11 cellular contexts compared by ENCODE assay signal in genomic region chrX:23883737-23884354, GRCh38. TPM values are rescaled to one million over a fixed set of nuclear protein-coding genes. Genes with fewer than 3 reads are reported as not detected.
DNase-seq lines count a peak whose midpoint lies in the region; ATAC-seq and TF ChIP-seq lines count a peak whose summit lies in the region.
"Had no signal": no experiment of that assay in that cellular context is flagged by ENCODE, and none has a peak within 500 bp of the region (broad histone marks: within the 10 kb centered on the region; RNA-seq: fewer than 3 reads in every experiment).

No MANE protein-coding gene starts in this region.

- ATAC-seq in HG03139 (IDR thresholded peaks at IDR 0.05; ENCODE audit: unreplicated experiment) = no peak

- in situ Hi-C loops in SK-MEL-5 (cut with HindIII; ENCODE audit: low pct_unique_long_range_greater_than_20kb, low sequenced_read_pairs) = no loop called here

- TF ChIP-seq CTCF in fibroblast of pulmonary artery (IDR thresholded peaks at IDR 0.05; ENCODE audit: low read length, missing control alignments) = no peak

- no peak overlapping the region for H3K4me3 ChIP-seq in fibroblast of pulmonary artery (replicated peaks; ENCODE audit: low read depth, low read length)
- H3K4me3 ChIP-seq: skin epidermis had no signal

- peak; percentile 22 to 28 for DNase-seq in activated T-cell treated with anti-CD3 and anti-CD28 coated beads, Interleukin-2, amount 50 U/mL, for 48 hours
- no peak for DNase-seq in activated T-cell treated with anti-CD3 and anti-CD28 coated beads for 4 hours
- peak; percentile 36 for DNase-seq in SK-MEL-5 (ENCODE audit: low read depth, low spot score)
- peak; percentile 69 for DNase-seq in fibroblast of pulmonary artery (ENCODE audit: low read depth)
- peak; percentile 64 for DNase-seq in stromal cell of bone marrow (ENCODE audit: low read depth)
- DNase-seq in COLO668 (lab: John Stamatoyannopoulos, UW; ENCODE audit: unreplicated experiment) = no peak
- no peak for DNase-seq in T-helper 9 cell
- DNase-seq: Caco-2; effector CD4-positive, alpha-beta T cell had no signal

RNA-seq across cellular contexts. Expression of gene APOO, which starts 23.9 kb away (rescaled TPM):
- 38.6 and 52.6 TPM in 2 replicates for total RNA-seq in SK-MEL-5 (2014; rRNA removed; shearing (Covaris generic))
- 45.4 and 51.3 TPM in 2 replicates for polyA plus RNA-seq in SK-MEL-5 (2015; cell fraction: cytosol; rRNA removed)
- 16.4 and 27.4 TPM in 2 replicates for polyA plus RNA-seq in SK-MEL-5 (2015; cell fraction: nucleus; rRNA removed)

RNA-seq across cellular contexts. Expression of gene CXorf58, which starts 24.0 kb away (rescaled TPM):
- total RNA-seq in SK-MEL-5 (2014; rRNA removed; shearing (Covaris generic)) = 0.11 and 2.4 TPM in 2 replicates
- 0.07 and 0.14 TPM in 2 replicates for polyA plus RNA-seq in SK-MEL-5 (2015; cell fraction: cytosol; rRNA removed)
- 0.14 TPM in 1 of 2 replicates, not detected in the other for polyA plus RNA-seq in SK-MEL-5 (2015; cell fraction: nucleus; rRNA removed)
- total RNA-seq: Caco-2 had no signal

Comparison
In these comparisons a context has a peak if more than half of its experiments do, and no peak if none do; other contexts are left out.
1. DNase-seq: peak in activated T-cell treated with anti-CD3 and anti-CD28 coated beads, Interleukin-2, amount 50 U/mL, for 48 hours (2 of 2), SK-MEL-5 (single experiment), fibroblast of pulmonary artery (single experiment) and stromal cell of bone marrow (single experiment); none in activated T-cell treated with anti-CD3 and anti-CD28 coated beads for 4 hours (single experiment), COLO668 (single experiment) and T-helper 9 cell (single experiment).